8 cellular contexts compared by ENCODE assay signal in the genomic region with DNA sequence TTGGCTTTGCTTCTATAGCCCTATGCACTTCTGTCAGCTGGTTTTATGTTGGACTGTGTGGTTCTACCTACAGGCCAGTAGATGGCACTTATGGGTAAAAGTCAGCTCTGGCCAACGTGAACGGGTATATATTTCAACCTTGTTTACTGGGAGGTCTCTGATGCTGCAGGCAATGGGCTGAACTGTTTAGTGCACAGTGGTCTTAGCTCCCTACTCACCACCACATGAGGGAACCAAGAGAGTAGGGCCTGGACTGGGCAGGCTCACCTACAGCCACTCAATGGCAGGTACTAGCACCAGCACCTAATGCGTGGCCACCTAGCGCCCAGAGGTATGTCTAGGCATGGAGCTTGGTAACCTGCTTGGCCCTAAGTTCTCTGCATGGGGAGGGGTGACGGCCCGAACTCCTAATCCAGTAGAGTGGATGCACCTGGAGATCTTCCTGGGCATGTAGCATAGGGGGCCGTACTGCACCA.
DNase-seq lines count a peak whose midpoint lies in the region; ATAC-seq and TF ChIP-seq lines count a peak whose summit lies in the region.

No MANE protein-coding gene starts in this region.

- CTCF ChIA-PET in AG04450 (lab: Charles Lee), result interaction anchor here (0.6 to 1.5 kb wide), 6 partner anchors 9 to 22 kb away, joined by 3 to 5 read pairs (median 3); no protein-coding TSS in a partner anchor
- CTCF ChIA-PET in mammary epithelial cell (lab: Charles Lee; ENCODE audit: low non-redundant PET), result interaction anchor here (0.6 kb wide), 1 partner anchor 303 kb away, joined by 5 read pairs; no protein-coding TSS in a partner anchor

- H3K36me3 ChIP-seq in mammary epithelial cell (ENCODE audit: insufficient read depth, low read length), result no peaks in the 10 kb centered on the region

- dilution Hi-C loops in mammary epithelial cell (cut with HindIII; ENCODE audit: low sequenced_read_pairs), result no loop called here

- H3K9ac ChIP-seq in mammary epithelial cell (ENCODE audit: insufficient read depth, low read length), result no peak overlapping the region

- POLR2A ChIA-PET in AG04450 (lab: Yijun Ruan, JAX), result no interaction called here

- H3K4me3 Mint-ChIP-seq in osteocyte (ENCODE audit: unreplicated experiment), result no peak overlapping the region

- no peak overlapping the region for H2AFZ ChIP-seq in mammary epithelial cell (ENCODE audit: low read depth, low read length)

- intact Hi-C loops in mammary epithelial cell (cut with micrococcal nuclease), result loop anchor here (5.0 kb wide), 3 partner anchors 300 to 805 kb away; no protein-coding TSS in a partner anchor

- no peaks in the 10 kb centered on the region for H4K20me1 ChIP-seq in mammary epithelial cell (ENCODE audit: insufficient read depth, low read length)

- 80% methylated on average over 7 of the region's 7 CpGs for WGBS in mammary epithelial cell (ENCODE audit: low coverage, missing lambda C conversion rate)

- no peaks in the 10 kb centered on the region for H3K79me2 ChIP-seq in mammary epithelial cell (ENCODE audit: insufficient read depth, low read length)

- no peaks in the 10 kb centered on the region for H3K27me3 ChIP-seq in AG04450 (ENCODE audit: control insufficient read depth, insufficient read depth, low read length)
- no peaks in the 10 kb centered on the region for H3K27me3 ChIP-seq in mammary epithelial cell (ENCODE audit: insufficient read depth, low read length)

- H3K9me3 ChIP-seq in AG04450 (ENCODE audit: control insufficient read depth, insufficient read depth, low read length), result no peaks in the 10 kb centered on the region
- H3K9me3 ChIP-seq in mammary epithelial cell (replicated peaks; ENCODE audit: insufficient read depth, low read length), result no peaks in the 10 kb centered on the region

- H3K27me3 Mint-ChIP-seq in osteocyte (ENCODE audit: unreplicated experiment), result no peaks in the 10 kb centered on the region

- H3K9me3 Mint-ChIP-seq in osteocyte (ENCODE audit: unreplicated experiment), result peaks cover 6% of the 10 kb centered on the region

- H3K4me3 ChIP-seq in AG04450 (ENCODE audit: low read depth, low read length) (no peak overlapping the region), mammary epithelial cell (replicated peaks in 1 of 3; ENCODE audit: insufficient read depth in 1 of 3, low read depth in 2 of 3, low read length in 3 of 3) (no peak overlapping the region)

- BruUV-seq in mammary epithelial cell (replicated peaks; lab: Mats Ljungman, UMichigan), result no TSS peak

- peak; percentile 93 for ATAC-seq in GM18502 (IDR thresholded peaks at IDR 0.05; ENCODE audit: poor library complexity, unreplicated experiment)
- peak; percentile 90 for ATAC-seq in HG02870 (IDR thresholded peaks at IDR 0.05; ENCODE audit: unreplicated experiment)

- no peak overlapping the region for H3K27ac ChIP-seq in AG04450 (ENCODE audit: low read depth, low read length)
- H3K27ac ChIP-seq in mammary epithelial cell (ENCODE audit: insufficient read depth, low read depth, low read length), result no peak overlapping the region

- H3K27ac Mint-ChIP-seq in osteocyte (ENCODE audit: unreplicated experiment), result no peak overlapping the region

- H3K36me3 Mint-ChIP-seq in osteocyte (ENCODE audit: unreplicated experiment), result no peaks in the 10 kb centered on the region

- H3K4me1 ChIP-seq in mammary epithelial cell (ENCODE audit: insufficient read depth, low read length), result peaks cover 8% of the 10 kb centered on the region

- peak; percentile 51 for TF ChIP-seq CTCF in AG04450 (IDR thresholded peaks at IDR 0.05; ENCODE audit: low read depth, low read length)
- peak; percentile 35 to 62 for TF ChIP-seq CTCF in mammary epithelial cell (conservative IDR thresholded peaks at IDR 0.05 in 1 of 2, IDR thresholded peaks at IDR 0.05 in 1 of 2; ENCODE audit: extremely low read depth in 1 of 2, insufficient read depth in 1 of 2, low read depth in 1 of 2, low read length in 2 of 2)
- peak; percentile 57 for TF ChIP-seq CTCF in osteocyte (IDR thresholded peaks at IDR 0.05)

- H3K4me2 ChIP-seq in mammary epithelial cell (ENCODE audit: insufficient read depth, low read depth, low read length), result no peak overlapping the region

- in situ Hi-C loops in mammary epithelial cell (cut with MboI; ENCODE audit: low sequenced_read_pairs in 2 of 2), result no loop called here

- peak; percentile 3 for DNase-seq in AG04450 (ENCODE audit: low read depth, low spot score)
- DNase-seq in NCI-H146 treated with DMSO at 0.1 percent for 48 hours (lab: John Stamatoyannopoulos, UW; ENCODE audit: unreplicated experiment), result peak; percentile 43
- no peak for DNase-seq in mammary epithelial cell
- DNase-seq in osteocyte (ENCODE audit: extremely low spot score, unreplicated experiment), result no peak
- no peak for DNase-seq in NOMO-1 treated with dmso at 0.1 percent for 144 hours (lab: John Stamatoyannopoulos, UW; ENCODE audit: unreplicated experiment)
- no peak for DNase-seq in nucleus accumbens (lab: John Stamatoyannopoulos, UW)

- no peaks in the 10 kb centered on the region for H3K4me1 Mint-ChIP-seq in osteocyte (ENCODE audit: unreplicated experiment)

Comparison
In these comparisons a context has a peak if more than half of its experiments do, and no peak if none do; other contexts are left out.
1. DNase-seq: peak in AG04450 (single experiment) and NCI-H146 treated with DMSO at 0.1 percent for 48 hours (single experiment); none in mammary epithelial cell (single experiment), osteocyte (single experiment), NOMO-1 treated with dmso at 0.1 percent for 144 hours (single experiment) and nucleus accumbens (0 of 56).
2. Peak in every context shown above with its lines, with median percentiles within 50 percentile points of each other: CTCF ChIP-seq.